In genomic region chr5:1104327-1105006, GRCh38 we compare ENCODE assay signal across 8 cellular contexts. TPM values are rescaled to one million over a fixed set of nuclear protein-coding genes. Genes with fewer than 3 reads are reported as not detected.
DNase-seq lines count a peak whose midpoint lies in the region; TF ChIP-seq lines count a peak whose summit lies in the region.

No MANE protein-coding gene starts in this region.

- no peaks in the 10 kb centered on the region for H3K27me3 Mint-ChIP-seq in Caco-2 (ENCODE audit: insufficient read depth, unreplicated experiment)
- H3K27me3 Mint-ChIP-seq in glutamatergic neuron (ENCODE audit: unreplicated experiment), result peaks cover 8% of the 10 kb centered on the region

- H3K4me1 ChIP-seq in adrenal gland (replicated peaks in 1 of 2), result peaks cover 18 to 51% of the 10 kb centered on the region in 2 donors
- H3K4me1 ChIP-seq in muscle layer of colon (ENCODE audit: insufficient read depth, low read length), result peaks cover 37% of the 10 kb centered on the region
- H3K4me1 ChIP-seq in Caco-2, result peaks cover 41% of the 10 kb centered on the region

- peak overlapping the region in 3 of 5 donors; percentile 48 to 69 (median 54) for H3K27ac ChIP-seq in adrenal gland
- peak overlapping the region; percentile 39 for H3K27ac ChIP-seq in muscle layer of colon (ENCODE audit: low read depth, low read length)
- peak overlapping the region in 14 of 59 donors; percentile 9 to 77 (median 46) for H3K27ac ChIP-seq in dorsolateral prefrontal cortex

- no TSS peak for BruUV-seq in Caco-2 (replicated peaks; lab: Mats Ljungman, UMichigan)

- H3K36me3 Mint-ChIP-seq in Caco-2 (ENCODE audit: insufficient read depth, unreplicated experiment) (peaks cover 9% of the 10 kb centered on the region), glutamatergic neuron (ENCODE audit: unreplicated experiment) (no peaks in the 10 kb centered on the region)

- no peaks in the 10 kb centered on the region for H3K9me3 ChIP-seq in adrenal gland (replicated peaks in 1 of 3)
- H3K9me3 ChIP-seq in muscle layer of colon (ENCODE audit: low read length), result no peaks in the 10 kb centered on the region
- H3K9me3 ChIP-seq in Caco-2, result no peaks in the 10 kb centered on the region

- H3K9ac ChIP-seq in muscle layer of colon (ENCODE audit: low read length), result no peak overlapping the region

- DNase-seq in GDM1 (lab: John Stamatoyannopoulos, UW) (peak; percentile 64), MV-4-11 (lab: John Stamatoyannopoulos, UW) (peak; percentile 34), adrenal gland (no peak), Caco-2 (no peak), glutamatergic neuron (no peak), EL (no peak), dorsolateral prefrontal cortex (no peak)

- TF ChIP-seq CTCF in adrenal gland (IDR thresholded peaks at IDR 0.05) (no peak), Caco-2 (IDR thresholded peaks at IDR 0.05; ENCODE audit: insufficient read depth in 1 of 2, low read depth in 1 of 2, low read length in 1 of 2, severe bottlenecking in 1 of 2, unreplicated experiment in 1 of 2) (no peak), glutamatergic neuron (IDR thresholded peaks at IDR 0.05; ENCODE audit: partially characterized antibody, unreplicated experiment) (no peak), dorsolateral prefrontal cortex (IDR thresholded peaks at IDR 0.05 in 54 of 56, conservative IDR thresholded peaks at IDR 0.05 in 2 of 56; ENCODE audit: low read depth in 1 of 56, partially characterized antibody in 56 of 56) (no peak)

- no peak for TF ChIP-seq POLR2A in adrenal gland (IDR thresholded peaks at IDR 0.05)

- H3K4me1 Mint-ChIP-seq in Caco-2 (ENCODE audit: low read depth, unreplicated experiment), result peaks cover 21% of the 10 kb centered on the region
- H3K4me1 Mint-ChIP-seq in glutamatergic neuron (ENCODE audit: low read depth, unreplicated experiment), result peaks cover 31% of the 10 kb centered on the region

- CTCF ChIA-PET in Caco-2 (lab: Charles Lee), result no interaction called here

- POLR2A ChIA-PET in Caco-2 (lab: Charles Lee), result no interaction called here

- H3K9me3 Mint-ChIP-seq in Caco-2 (ENCODE audit: unreplicated experiment) (no peaks in the 10 kb centered on the region), glutamatergic neuron (ENCODE audit: unreplicated experiment) (peaks cover 6% of the 10 kb centered on the region)

- no peak overlapping the region for H3K27ac Mint-ChIP-seq in Caco-2 (ENCODE audit: unreplicated experiment)
- no peak overlapping the region for H3K27ac Mint-ChIP-seq in glutamatergic neuron (ENCODE audit: unreplicated experiment)

- WGBS in adrenal gland, 4 donors, result 60 to 91% (median 67%) methylated on average over 2 to 27 of the region's 27 CpGs

- no peaks in the 10 kb centered on the region for H3K36me3 ChIP-seq in adrenal gland (replicated peaks in 1 of 2)
- no peaks in the 10 kb centered on the region for H3K36me3 ChIP-seq in muscle layer of colon (ENCODE audit: insufficient read depth, low read length)
- no peaks in the 10 kb centered on the region; the same call in 1 of the 2 replicates for H3K36me3 ChIP-seq in Caco-2 (ENCODE audit: control insufficient read depth, insufficient read depth, low read length)

- no peak overlapping the region for H3K4me3 ChIP-seq in adrenal gland
- no peak overlapping the region for H3K4me3 ChIP-seq in muscle layer of colon (ENCODE audit: low read depth in 1 of 2, low read length in 2 of 2)
- H3K4me3 ChIP-seq in Caco-2 (ENCODE audit: low read depth, low read length), result no peak overlapping the region
- H3K4me3 ChIP-seq in dorsolateral prefrontal cortex, result peak overlapping the region in 8 of 59 donors; percentile 3 to 24 (median 16)

- no peaks in the 10 kb centered on the region for H3K27me3 ChIP-seq in adrenal gland
- no peaks in the 10 kb centered on the region for H3K27me3 ChIP-seq in muscle layer of colon (ENCODE audit: control insufficient read depth in 1 of 2, insufficient read depth in 2 of 2, low read length in 2 of 2)
- H3K27me3 ChIP-seq in Caco-2 (replicated peaks; ENCODE audit: control insufficient read depth, insufficient read depth, low read length), result no peaks in the 10 kb centered on the region
- no peaks in the 10 kb centered on the region for H3K27me3 ChIP-seq in dorsolateral prefrontal cortex

- H3K4me3 Mint-ChIP-seq in Caco-2 (ENCODE audit: unreplicated experiment) (no peak overlapping the region), glutamatergic neuron (ENCODE audit: unreplicated experiment) (no peak overlapping the region)

- intact Hi-C loops in adrenal gland (cut with DNase I) (no loop called here), Caco-2 (cut with micrococcal nuclease; ENCODE audit: unreplicated experiment) (no loop called here), dorsolateral prefrontal cortex (cut with DNase I) (no loop called here)

RNA-seq across cellular contexts. Expression of gene SLC12A7, which starts 7.4 kb away (rescaled TPM):
- total RNA-seq in adrenal gland, result 10 to 100 TPM; 15.8 to 52.6 (median 30.2) TPM
- 10 to 100 TPM in 2 of 3 donors, 1 to 10 TPM in 1; 5.5 to 25.8 (median 18.6) TPM for polyA plus RNA-seq in adrenal gland
- total RNA-seq in Caco-2 (2022), result 41.7 and 42.0 TPM in 2 replicates
- 147 TPM for total RNA-seq in glutamatergic neuron (ENCODE audit: unreplicated experiment)
- total RNA-seq in dorsolateral prefrontal cortex, result 10 to 100 TPM; 10.4 to 49.3 (median 16.7) TPM

Comparison
In these comparisons a context has a peak if more than half of its experiments do, and no peak if none do; other contexts are left out.
1. DNase-seq: peak in GDM1 (single experiment) and MV-4-11 (single experiment); none in adrenal gland (0 of 7), Caco-2 (0 of 2), glutamatergic neuron (single experiment), EL (single experiment) and dorsolateral prefrontal cortex (0 of 10).